ENCODE assay signal across 13 cellular contexts in genomic region chr10:73809061-73809818, GRCh38. TPM values are rescaled to one million over a fixed set of nuclear protein-coding genes. Genes with fewer than 3 reads are reported as not detected.
DNase-seq lines count a peak whose midpoint lies in the region; ATAC-seq and TF ChIP-seq lines count a peak whose summit lies in the region.
"Had no signal": no experiment of that assay in that cellular context is flagged by ENCODE, and none has a peak within 500 bp of the region (broad histone marks: within the 10 kb centered on the region; RNA-seq: fewer than 3 reads in every experiment).

No MANE protein-coding gene starts in this region.

- intact Hi-C loops in dendritic cell treated with granulocyte-macrophage colony-stimulating factor and Interleukin-4, amounts not matched to agents 40 ng/mL and 50 ng/mL, for 4 days (cut with micrococcal nuclease), result no loop called here

- TF ChIP-seq CTCF in parathyroid adenoma (IDR thresholded peaks at IDR 0.05), result no peak

- POLR2A ChIA-PET in activated CD4-positive, alpha-beta T cell treated with anti-CD3 and anti-CD28 coated beads, Interleukin-2, amount 10 ng/mL, durations not matched to agents 7 days and 5 days (lab: Charles Lee), result no interaction called here

- H3K4me3 Mint-ChIP-seq in activated CD4-positive, alpha-beta T cell treated with anti-CD3 and anti-CD28 coated beads, Interleukin-2, amount 10 ng/mL, durations not matched to agents 7 days and 5 days, result peak overlapping the region; percentile 87
- peak overlapping the region; percentile 33 for H3K4me3 Mint-ChIP-seq in dendritic cell treated with granulocyte-macrophage colony-stimulating factor and Interleukin-4, amounts not matched to agents 40 ng/mL and 50 ng/mL, for 4 days

- H3K4me1 Mint-ChIP-seq in activated CD4-positive, alpha-beta T cell treated with anti-CD3 and anti-CD28 coated beads, Interleukin-2, amount 10 ng/mL, durations not matched to agents 7 days and 5 days, result peaks cover 55% of the 10 kb centered on the region
- peaks cover 74% of the 10 kb centered on the region for H3K4me1 Mint-ChIP-seq in dendritic cell treated with granulocyte-macrophage colony-stimulating factor and Interleukin-4, amounts not matched to agents 40 ng/mL and 50 ng/mL, for 4 days (ENCODE audit: low read depth)

- H3K36me3 Mint-ChIP-seq in activated CD4-positive, alpha-beta T cell treated with anti-CD3 and anti-CD28 coated beads, Interleukin-2, amount 10 ng/mL, durations not matched to agents 7 days and 5 days (ENCODE audit: low read depth), result peaks cover 56% of the 10 kb centered on the region
- H3K36me3 Mint-ChIP-seq in dendritic cell treated with granulocyte-macrophage colony-stimulating factor and Interleukin-4, amounts not matched to agents 40 ng/mL and 50 ng/mL, for 4 days (ENCODE audit: low read depth), result peaks cover 82% of the 10 kb centered on the region

- H3K9me3 Mint-ChIP-seq in activated CD4-positive, alpha-beta T cell treated with anti-CD3 and anti-CD28 coated beads, Interleukin-2, amount 10 ng/mL, durations not matched to agents 7 days and 5 days, result no peaks in the 10 kb centered on the region
- H3K9me3 Mint-ChIP-seq in dendritic cell treated with granulocyte-macrophage colony-stimulating factor and Interleukin-4, amounts not matched to agents 40 ng/mL and 50 ng/mL, for 4 days, result no peaks in the 10 kb centered on the region

- H2AFZ ChIP-seq in parathyroid adenoma, result no peak overlapping the region

- H3K4me3 ChIP-seq in parathyroid adenoma (ENCODE audit: low read depth, low read length), result peak overlapping the region; percentile 24

- no peaks in the 10 kb centered on the region for H3K27me3 Mint-ChIP-seq in activated CD4-positive, alpha-beta T cell treated with anti-CD3 and anti-CD28 coated beads, Interleukin-2, amount 10 ng/mL, durations not matched to agents 7 days and 5 days
- no peaks in the 10 kb centered on the region for H3K27me3 Mint-ChIP-seq in dendritic cell treated with granulocyte-macrophage colony-stimulating factor and Interleukin-4, amounts not matched to agents 40 ng/mL and 50 ng/mL, for 4 days

- DNase-seq in activated CD4-positive, alpha-beta T cell treated with anti-CD3 and anti-CD28 coated beads, Interleukin-2, amount 10 ng/mL, durations not matched to agents 7 days and 5 days, result no peak
- no peak for DNase-seq in activated CD4-positive, alpha-beta T cell treated with anti-CD3 and anti-CD28 coated beads, Interleukin-2, amount 50 U/mL, for 48 hours
- DNase-seq in OCI-M1 (lab: John Stamatoyannopoulos, UW) (peak; percentile 21), epidermal melanocyte (ENCODE audit: insufficient read length, low spot score) (no peak)
- DNase-seq: DMS 273 treated with DMSO at 0.1 percent for 48 hours, MV-4-11, NCI-H345, upper lobe of left lung had no signal

- peak overlapping the region; percentile 98 for H3K27ac Mint-ChIP-seq in activated CD4-positive, alpha-beta T cell treated with anti-CD3 and anti-CD28 coated beads, Interleukin-2, amount 10 ng/mL, durations not matched to agents 7 days and 5 days
- peak overlapping the region; percentile 85 for H3K27ac Mint-ChIP-seq in dendritic cell treated with granulocyte-macrophage colony-stimulating factor and Interleukin-4, amounts not matched to agents 40 ng/mL and 50 ng/mL, for 4 days

- no peak overlapping the region for H3K9ac ChIP-seq in parathyroid adenoma

- H3K79me2 ChIP-seq in parathyroid adenoma, result peaks cover 12% of the 10 kb centered on the region

- no peaks in the 10 kb centered on the region for H3K27me3 ChIP-seq in parathyroid adenoma (ENCODE audit: control insufficient read depth, insufficient read depth, low read length)
- H3K27me3 ChIP-seq: upper lobe of left lung had no signal

- H3K36me3 ChIP-seq in parathyroid adenoma (ENCODE audit: control insufficient read depth, insufficient read depth, low read length), result no peaks in the 10 kb centered on the region

- H3K4me2 ChIP-seq in parathyroid adenoma (ENCODE audit: low read length), result peak overlapping the region; percentile 34

- H3K9me3 ChIP-seq in parathyroid adenoma (ENCODE audit: control insufficient read depth, low read length), result no peaks in the 10 kb centered on the region
- H3K9me3 ChIP-seq: upper lobe of left lung had no signal

- H3K4me1 ChIP-seq in parathyroid adenoma, result peaks cover 15% of the 10 kb centered on the region

- CTCF ChIA-PET in activated CD4-positive, alpha-beta T cell treated with anti-CD3 and anti-CD28 coated beads, Interleukin-2, amount 10 ng/mL, durations not matched to agents 7 days and 5 days (lab: Charles Lee), result interaction anchor here (0.6 to 2.6 kb wide), 7 partner anchors 10 to 1062 kb away, joined by 3 to 9 read pairs (median 4); partner anchors contain the start of gene ZSWIM8

- ATAC-seq in GM18870 (IDR thresholded peaks at IDR 0.05; ENCODE audit: unreplicated experiment) (no peak), GM19351 (IDR thresholded peaks at IDR 0.05; ENCODE audit: unreplicated experiment) (no peak)

- H3K27ac ChIP-seq in parathyroid adenoma, result no peak overlapping the region
- H3K27ac ChIP-seq: RWPE1 had no signal

RNA-seq across cellular contexts. Expression of gene NDST2, which starts 2.2 kb away (rescaled TPM):
- total RNA-seq in activated CD4-positive, alpha-beta T cell treated with anti-CD3 and anti-CD28 coated beads, Interleukin-2, amount 10 ng/mL, durations not matched to agents 7 days and 5 days, result 10 to 100 TPM; 53.0 to 61.8 TPM

RNA-seq across cellular contexts. Expression of gene ZSWIM8, which starts 23.8 kb away (rescaled TPM):
- 10 to 100 TPM; 79.2 to 87.3 TPM for total RNA-seq in activated CD4-positive, alpha-beta T cell treated with anti-CD3 and anti-CD28 coated beads, Interleukin-2, amount 10 ng/mL, durations not matched to agents 7 days and 5 days

RNA-seq across cellular contexts. Expression of gene CHCHD1, which starts 27.4 kb away (rescaled TPM):
- total RNA-seq in activated CD4-positive, alpha-beta T cell treated with anti-CD3 and anti-CD28 coated beads, Interleukin-2, amount 10 ng/mL, durations not matched to agents 7 days and 5 days, result 10 to 100 TPM; 22.3 to 27.4 TPM
